8 cellular contexts compared by ENCODE assay signal in genomic region chr20:35277531-35278395, GRCh38. TPM values are rescaled to one million over a fixed set of nuclear protein-coding genes. Genes with fewer than 3 reads are reported as not detected.
DNase-seq lines count a peak whose midpoint lies in the region; ATAC-seq and TF ChIP-seq lines count a peak whose summit lies in the region.

TSS of gene MMP24OS (minus strand) at chr20:35278122. CDS start at chr20:35277929, 193 bp downstream.

- peaks cover 49% of the 10 kb centered on the region for H3K36me3 ChIP-seq in OCI-LY3 (replicated peaks; ENCODE audit: low read depth, low read length)
- peaks cover 10 to 34% of the 10 kb centered on the region in 2 donors for H3K36me3 ChIP-seq in esophagus (ENCODE audit: control insufficient read depth in 2 of 2, insufficient read depth in 2 of 2, low read length in 1 of 2)
- H3K36me3 ChIP-seq in mucosa of stomach (ENCODE audit: control insufficient read depth, insufficient read depth, low read length): peaks cover 6% of the 10 kb centered on the region

- peak; percentile 82 for ATAC-seq in GM19467 (IDR thresholded peaks at IDR 0.05; ENCODE audit: unreplicated experiment)

- peaks cover 23% of the 10 kb centered on the region for H3K4me1 ChIP-seq in OCI-LY3 (ENCODE audit: low read length)
- H3K4me1 ChIP-seq in esophagus (ENCODE audit: control insufficient read depth in 2 of 2, insufficient read depth in 2 of 2, low read length in 1 of 2): peaks cover 5 to 10% of the 10 kb centered on the region in 2 donors
- H3K4me1 ChIP-seq in mucosa of stomach (ENCODE audit: control insufficient read depth, insufficient read depth, low read length): peaks cover 21% of the 10 kb centered on the region

- DNase-seq in Caki2 (ENCODE audit: low read depth) (peak; percentile 94), HT-29 (ENCODE audit: low spot score) (peak; percentile 98)
- peak; percentile 90 for DNase-seq in activated T-cell treated with anti-CD3 and anti-CD28 coated beads, Interleukin-2, amount 50 U/mL, for 1 hour
- peak; percentile 94 for DNase-seq in stimulated activated CD8-positive, alpha-beta memory T cell treated with anti-CD3 and anti-CD28 coated beads, Interleukin-4, amount 100 ng/mL, for 48 hours

- H3K9ac ChIP-seq in OCI-LY3 (ENCODE audit: low read length) (peak within 1 kb of the TSS; percentile 97), mucosa of stomach (ENCODE audit: low read length) (peak within 1 kb of the TSS; percentile 94)

- WGBS in esophagus, 2 donors: 1% methylated on average over 68 to 76 of the region's 76 CpGs

- peak within 1 kb of the TSS; percentile 95 for H3K4me3 ChIP-seq in OCI-LY3 (ENCODE audit: low read length)
- H3K4me3 ChIP-seq in esophagus (ENCODE audit: low read depth in 1 of 2, low read length in 2 of 2): peak within 1 kb of the TSS; percentile 65 to 79
- H3K4me3 ChIP-seq in mucosa of stomach (ENCODE audit: low read length): peak within 1 kb of the TSS; percentile 62

- H3K27me3 ChIP-seq in OCI-LY3 (ENCODE audit: low read depth, low read length) (no peaks in the 10 kb centered on the region), esophagus (ENCODE audit: control insufficient read depth in 1 of 2, insufficient read depth in 2 of 2, low read length in 2 of 2) (no peaks in the 10 kb centered on the region), mucosa of stomach (ENCODE audit: control insufficient read depth, insufficient read depth, low read length) (no peaks in the 10 kb centered on the region)

- peaks cover 35% of the 10 kb centered on the region for H3K79me2 ChIP-seq in OCI-LY3 (ENCODE audit: low read length)

- H2AFZ ChIP-seq in OCI-LY3 (ENCODE audit: low read depth, low read length): no peak within 1 kb of the TSS

- in situ Hi-C loops in Caki2 (cut with HindIII; ENCODE audit: low pct_unique_long_range_greater_than_20kb, low sequenced_read_pairs): no loop called here

- H3K9me3 ChIP-seq in OCI-LY3 (ENCODE audit: insufficient read depth, low read length): no peaks in the 10 kb centered on the region
- H3K9me3 ChIP-seq in esophagus (ENCODE audit: control insufficient read depth in 2 of 2, insufficient read depth in 1 of 2, low read depth in 1 of 2, low read length in 1 of 2): no peaks in the 10 kb centered on the region
- H3K9me3 ChIP-seq in mucosa of stomach (ENCODE audit: control insufficient read depth, low read length): no peaks in the 10 kb centered on the region

- peak; percentile 40 for TF ChIP-seq CTCF in OCI-LY3 (IDR thresholded peaks at IDR 0.05; ENCODE audit: low read depth, low read length)

- H3K27ac ChIP-seq in OCI-LY3 (ENCODE audit: low read length) (peak within 1 kb of the TSS; percentile 80), esophagus (ENCODE audit: low read depth in 2 of 2, low read length in 1 of 2) (peak within 1 kb of the TSS; percentile 97 to 99)

- H4K20me1 ChIP-seq in OCI-LY3 (ENCODE audit: insufficient read depth, low read length): peaks cover 6% of the 10 kb centered on the region; the same call in 1 of the 2 replicates

- H3K4me2 ChIP-seq in OCI-LY3 (ENCODE audit: low read length): peak within 1 kb of the TSS; percentile 99

RNA-seq across cellular contexts. Expression of gene MMP24OS, which starts in this region (rescaled TPM):
- total RNA-seq in Caki2 (2014; rRNA removed; shearing (Covaris generic); ENCODE audit: low replicate concordance): 9.0 and 16.5 TPM in 2 replicates
- 31.6 and 40.1 TPM in 2 replicates for total RNA-seq in HT-29 (2014; rRNA removed; shearing (Covaris generic))
- polyA plus RNA-seq in esophagus: 10 to 100 TPM; 25.7 to 52.2 TPM

Comparison
In these comparisons a context has a peak if more than half of its experiments do, and no peak if none do; other contexts are left out.
1. Peak in every context shown above with its lines: DNase-seq, ATAC-seq, H3K4me3 ChIP-seq and H3K27ac ChIP-seq.